In the genomic region with DNA sequence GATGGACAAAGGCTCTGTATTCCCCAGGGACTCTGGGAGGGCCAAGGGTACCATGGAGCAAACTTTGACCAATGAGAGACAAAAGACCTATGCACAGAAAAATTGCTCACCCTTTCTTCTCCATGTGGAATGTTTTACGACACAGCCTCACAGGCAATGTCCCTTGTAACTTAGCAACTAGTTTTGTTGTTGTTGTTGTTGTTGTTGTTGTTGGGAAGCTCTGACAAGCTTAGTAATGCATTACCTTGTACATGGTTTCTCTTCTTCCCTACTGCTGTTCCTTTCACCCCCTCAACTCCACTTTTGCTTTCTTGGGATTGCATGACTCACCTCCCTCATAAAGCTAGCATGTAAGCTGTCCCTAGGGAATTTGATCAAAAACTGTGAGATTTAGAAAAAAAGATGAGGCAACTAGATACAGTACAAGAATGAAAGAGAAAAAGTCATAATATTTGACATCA, we compare ENCODE assay signal across 13 cellular contexts.
A peak's percentile ranks its signal among the peaks of the same experiment; 100 is the strongest.
DNase-seq lines count a peak whose midpoint lies in the region; ATAC-seq, FAIRE-seq and TF ChIP-seq lines count a peak whose summit lies in the region.
"Had no signal": no experiment of that assay in that cellular context is flagged by ENCODE, and none has a peak within 500 bp of the region (broad histone marks: within the 10 kb centered on the region; RNA-seq: fewer than 3 reads in every experiment).

No MANE protein-coding gene starts in this region.

- TF ChIP-seq CTCF in NB4 (IDR thresholded peaks at IDR 0.05; ENCODE audit: low read depth, low read length), result no peak
- no peak for TF ChIP-seq CTCF in H1 (IDR thresholded peaks at IDR 0.05; ENCODE audit: control extremely low read depth in 1 of 3, insufficient read depth in 1 of 3, low read depth in 1 of 3, low read length in 3 of 3)

- H3K9ac ChIP-seq in H1 (replicated peaks in 1 of 4; ENCODE audit: extremely low read depth in 1 of 4, low read depth in 3 of 4, low read length in 3 of 4), result no peak overlapping the region

- H4K91ac ChIP-seq in H1 (replicated peaks; ENCODE audit: insufficient read length, low read length), result no peak overlapping the region

- DNase-seq in EL (peak; percentile 82), NB4 (ENCODE audit: low read depth) (peak; percentile 33), H1 (ENCODE audit: low read depth in 1 of 2, low spot score in 2 of 2) (no peak), sciatic nerve (ENCODE audit: low spot score) (no peak), NCI-H526 treated with DMSO at 0.1 percent for 48 hours (lab: John Stamatoyannopoulos, UW) (no peak)
- DNase-seq: activated CD8-positive, alpha-beta memory T cell treated with anti-CD3 and anti-CD28 coated beads, Interleukin-2, amount 50 U/mL, for 48 hours; naive B cell; NCI-H510A; T-helper 2 cell had no signal

- peak; percentile 50 for FAIRE-seq in H1 (lab: Jason Lieb, UNC)
- FAIRE-seq: colon, K562 had no signal

- peak; percentile 73 for ATAC-seq in sciatic nerve
- ATAC-seq in GM21423 (IDR thresholded peaks at IDR 0.05; ENCODE audit: unreplicated experiment), result no peak
- no peak for ATAC-seq in HG03175 (IDR thresholded peaks at IDR 0.05; ENCODE audit: unreplicated experiment)
- ATAC-seq: K562 had no signal

- no peak overlapping the region; the same call in 1 of the 2 replicates for H2AK5ac ChIP-seq in H1 (ENCODE audit: low read depth, low read length)

- no peak overlapping the region for H2BK5ac ChIP-seq in H1 (ENCODE audit: low read depth, low read length)

- POLR2A ChIA-PET in H1 (lab: Charles Lee; ENCODE audit: partially characterized antibody), result no interaction called here

- H2AFZ ChIP-seq in H1 (ENCODE audit: low read length), result no peak overlapping the region

- H3K36me3 ChIP-seq in H1 (ENCODE audit: control insufficient read depth in 2 of 4, insufficient read depth in 4 of 4, low read length in 3 of 4), result no peaks in the 10 kb centered on the region

- no peak for TF ChIP-seq RAD21 in H1 (IDR thresholded peaks at IDR 0.05 in 1 of 2, conservative IDR thresholded peaks at IDR 0.05 in 1 of 2; ENCODE audit: low read depth in 2 of 2, low read length in 2 of 2)

- no peak overlapping the region for H4K5ac ChIP-seq in H1 (ENCODE audit: insufficient read length, low read depth, low read length)

- H3K27ac ChIP-seq in H1 (ENCODE audit: low read depth, low read length), result no peak overlapping the region

- no peak overlapping the region for H2BK120ac ChIP-seq in H1 (replicated peaks; ENCODE audit: low read depth, low read length)

- no peak overlapping the region for H3K18ac ChIP-seq in H1 (ENCODE audit: extremely low read depth, low read length)

- H3K23me2 ChIP-seq in H1 (ENCODE audit: low read depth, low read length), result no peaks in the 10 kb centered on the region; the same call in 1 of the 2 replicates

- no peaks in the 10 kb centered on the region for H4K20me1 ChIP-seq in H1 (replicated peaks in 1 of 2; ENCODE audit: control insufficient read depth in 1 of 2, insufficient read depth in 2 of 2, low read length in 2 of 2)

- H3K56ac ChIP-seq in H1 (replicated peaks; ENCODE audit: insufficient read length, low read depth, low read length), result no peak overlapping the region

- 0 out of 2 replicates have a peak overlapping the region, but pooled peaks have one; percentile 15 for H2BK20ac ChIP-seq in H1 (ENCODE audit: low read length)

- H3K14ac ChIP-seq in H1 (ENCODE audit: insufficient read length), result no peak overlapping the region

- TF ChIP-seq POLR2A in NB4 (IDR thresholded peaks at IDR 0.05; ENCODE audit: extremely low read depth, insufficient read length) (no peak), H1 (IDR thresholded peaks at IDR 0.05; ENCODE audit: control extremely low read depth in 1 of 2, low read depth in 2 of 2, low read length in 2 of 2) (no peak)

- no peak overlapping the region for H3K23ac ChIP-seq in H1 (ENCODE audit: insufficient read length)

- TF ChIP-seq EP300 in H1 (IDR thresholded peaks at IDR 0.05; ENCODE audit: borderline replicate concordance in 1 of 2, low read depth in 2 of 2, low read length in 2 of 2), result no peak

- H3K4me3 ChIP-seq in NB4 (ENCODE audit: low read depth, low read length) (no peak overlapping the region), H1 (ENCODE audit: extremely low read depth in 1 of 4, insufficient read depth in 2 of 4, low read depth in 3 of 4, low read length in 4 of 4) (no peak overlapping the region)
- H3K4me3 ChIP-seq: K562 had no signal

- WGBS in H1 (ENCODE audit: extremely low coverage in 1 of 2, insufficient coverage in 1 of 2, insufficient read length in 1 of 2, insufficient replicate concordance in 2 of 2, low coverage in 1 of 2, low lambda C conversion rate in 2 of 2, missing lambda C conversion rate in 1 of 2), 2 experiments, result 89% methylated on average over 1 of the region's 1 CpG; no CpG with 5 or more reads in 1 of the 2 experiments

- peaks cover 0 to 4% (median 1%) of the 10 kb centered on the region in 4 experiments; a peak in 2 of 7 replicates for H3K4me1 ChIP-seq in H1 (replicated peaks in 1 of 4; ENCODE audit: control insufficient read depth in 3 of 4, insufficient read depth in 4 of 4, low read length in 3 of 4)

- no peaks in the 10 kb centered on the region for H3K27me3 ChIP-seq in H1 (replicated peaks in 1 of 4; ENCODE audit: control insufficient read depth in 3 of 4, extremely low read depth in 1 of 4, insufficient read depth in 3 of 4, low read length in 3 of 4)

- H3K79me2 ChIP-seq in H1 (ENCODE audit: control insufficient read depth in 1 of 2, insufficient read depth in 2 of 2, low read length in 2 of 2), result no peaks in the 10 kb centered on the region

- intact Hi-C loops in sciatic nerve (cut with DNase I), result loop anchor here (5.0 kb wide), 1 partner anchor 97 kb away; no protein-coding TSS in a partner anchor

- H2BK15ac ChIP-seq in H1 (ENCODE audit: low read length), result no peak overlapping the region

- H2BK12ac ChIP-seq in H1 (ENCODE audit: low read depth, low read length), result peak overlapping the region; percentile 22; the same call in 1 of the 2 replicates

- H3K9me3 ChIP-seq in H1 (ENCODE audit: insufficient read depth in 2 of 2, low read depth in 1 of 2, low read length in 1 of 2), result no peaks in the 10 kb centered on the region

- H3K4me2 ChIP-seq in H1 (ENCODE audit: insufficient read depth in 1 of 2, low read depth in 2 of 2, low read length in 2 of 2), result no peak overlapping the region

- no peak overlapping the region for H3K4ac ChIP-seq in H1 (replicated peaks; ENCODE audit: insufficient read length, low read depth, low read length)

- CTCF ChIA-PET in H1 (lab: Charles Lee; ENCODE audit: partially characterized antibody), result interaction anchor here (0.8 to 2.7 kb wide), 5 partner anchors 11 to 78 kb away, joined by 3 to 14 read pairs (median 4); no protein-coding TSS in a partner anchor

- no peaks in the 10 kb centered on the region for H3K79me1 ChIP-seq in H1 (ENCODE audit: low read depth, low read length)

- no peak overlapping the region for H4K8ac ChIP-seq in H1 (ENCODE audit: extremely low read depth, insufficient read depth, low read length)

TF ChIP-seq in H1, 55 proteins besides CTCF, POLR2A, EP300 and RAD21 (continues in another document):
- TF ChIP-seq SIN3A (conservative IDR thresholded peaks at IDR 0.05 in 1 of 2, IDR thresholded peaks at IDR 0.05 in 1 of 2; ENCODE audit: low read depth in 1 of 2, low read length in 2 of 2), result no peak
- TF ChIP-seq EGR1 (IDR thresholded peaks at IDR 0.05; ENCODE audit: borderline replicate concordance, low read depth, low read length), result no peak
- no peak for TF ChIP-seq RFX5 (IDR thresholded peaks at IDR 0.05; ENCODE audit: borderline replicate concordance, low read depth, low read length)

Comparison
In these comparisons a context has a peak if more than half of its experiments do, and no peak if none do; other contexts are left out.
1. DNase-seq: peak in EL (single experiment) and NB4 (single experiment); none in H1 (0 of 2), sciatic nerve (single experiment) and NCI-H526 treated with DMSO at 0.1 percent for 48 hours (single experiment).